11 cellular contexts compared by ENCODE assay signal in genomic region chr1:224774378-224774777, GRCh38.
DNase-seq lines count a peak whose midpoint lies in the region; ATAC-seq and TF ChIP-seq lines count a peak whose summit lies in the region.
"Had no signal": no experiment of that assay in that cellular context is flagged by ENCODE, and none has a peak within 500 bp of the region (broad histone marks: within the 10 kb centered on the region; RNA-seq: fewer than 3 reads in every experiment).

No MANE protein-coding gene starts in this region.

- H3K4me3 ChIP-seq in astrocyte of the cerebellum (ENCODE audit: low read depth, low read length) = no peak overlapping the region
- H3K4me3 ChIP-seq: BLaER1 had no signal

- TF ChIP-seq CTCF in astrocyte of the cerebellum (IDR thresholded peaks at IDR 0.05; ENCODE audit: low read depth, low read length, missing control alignments) (peak; percentile 16), type B pancreatic cell (conservative IDR thresholded peaks at IDR 0.05) (peak; percentile 30), CD14-positive monocyte (IDR thresholded peaks at IDR 0.05) (no peak)

- H3K36me3 Mint-ChIP-seq in activated CD8-positive, alpha-beta memory T cell treated with anti-CD3 and anti-CD28 coated beads, Interleukin-2, amount 10 ng/mL, durations not matched to agents 7 days and 5 days = no peaks in the 10 kb centered on the region
- H3K36me3 Mint-ChIP-seq in type B pancreatic cell (no peaks in the 10 kb centered on the region), CD14-positive monocyte (no peaks in the 10 kb centered on the region)

- H3K4me3 Mint-ChIP-seq in activated CD8-positive, alpha-beta memory T cell treated with anti-CD3 and anti-CD28 coated beads, Interleukin-2, amount 10 ng/mL, durations not matched to agents 7 days and 5 days = no peak overlapping the region
- no peak overlapping the region for H3K4me3 Mint-ChIP-seq in type B pancreatic cell
- H3K4me3 Mint-ChIP-seq in CD14-positive monocyte = no peak overlapping the region

- CTCF ChIA-PET in activated CD8-positive, alpha-beta memory T cell treated with anti-CD3 and anti-CD28 coated beads, Interleukin-2, amount 10 ng/mL, durations not matched to agents 7 days and 5 days (lab: Charles Lee) = no interaction called here

- no peak for DNase-seq in activated CD8-positive, alpha-beta memory T cell treated with anti-CD3 and anti-CD28 coated beads, Interleukin-2, amount 10 ng/mL, durations not matched to agents 7 days and 5 days
- DNase-seq in activated CD8-positive, alpha-beta memory T cell treated with anti-CD3 and anti-CD28 coated beads, Interleukin-2, amount 50 U/mL, for 48 hours = no peak
- DNase-seq in astrocyte of the cerebellum (ENCODE audit: low read depth) = no peak
- DNase-seq in type B pancreatic cell (ENCODE audit: extremely low spot score, unreplicated experiment) = no peak
- no peak for DNase-seq in globus pallidus (ENCODE audit: low spot score)
- no peak for DNase-seq in NCI-H2196 treated with DMSO at 0.1 percent for 48 hours (lab: John Stamatoyannopoulos, UW; ENCODE audit: unreplicated experiment)
- DNase-seq in CD14-positive monocyte (ENCODE audit: low spot score) = no peak
- DNase-seq: caudate nucleus, NCI-H1417 had no signal

- intact Hi-C loops in CD14-positive monocyte (cut with micrococcal nuclease) = no loop called here

- peak; percentile 39 for ATAC-seq in activated CD8-positive, alpha-beta memory T cell treated with anti-CD3 and anti-CD28 coated beads, Interleukin-2, amount 10 ng/mL, durations not matched to agents 7 days and 5 days
- ATAC-seq in HG02981 (IDR thresholded peaks at IDR 0.05; ENCODE audit: unreplicated experiment) = peak; percentile 81

- no peak overlapping the region for H3K27ac Mint-ChIP-seq in activated CD8-positive, alpha-beta memory T cell treated with anti-CD3 and anti-CD28 coated beads, Interleukin-2, amount 10 ng/mL, durations not matched to agents 7 days and 5 days
- H3K27ac Mint-ChIP-seq in type B pancreatic cell = no peak overlapping the region
- H3K27ac Mint-ChIP-seq in CD14-positive monocyte = no peak overlapping the region

- no peaks in the 10 kb centered on the region for H3K9me3 Mint-ChIP-seq in activated CD8-positive, alpha-beta memory T cell treated with anti-CD3 and anti-CD28 coated beads, Interleukin-2, amount 10 ng/mL, durations not matched to agents 7 days and 5 days (ENCODE audit: low read depth)
- H3K9me3 Mint-ChIP-seq in type B pancreatic cell (no peaks in the 10 kb centered on the region), CD14-positive monocyte (peaks cover 0 to 5% (median 0%) of the 10 kb centered on the region in 7 donors)

- no peaks in the 10 kb centered on the region for H3K4me1 Mint-ChIP-seq in activated CD8-positive, alpha-beta memory T cell treated with anti-CD3 and anti-CD28 coated beads, Interleukin-2, amount 10 ng/mL, durations not matched to agents 7 days and 5 days
- peaks cover 4% of the 10 kb centered on the region for H3K4me1 Mint-ChIP-seq in type B pancreatic cell (ENCODE audit: unreplicated experiment)
- H3K4me1 Mint-ChIP-seq in CD14-positive monocyte = no peaks in the 10 kb centered on the region

- peaks cover 12% of the 10 kb centered on the region for H3K27me3 Mint-ChIP-seq in activated CD8-positive, alpha-beta memory T cell treated with anti-CD3 and anti-CD28 coated beads, Interleukin-2, amount 10 ng/mL, durations not matched to agents 7 days and 5 days
- H3K27me3 Mint-ChIP-seq in type B pancreatic cell = peaks cover 5% of the 10 kb centered on the region
- H3K27me3 Mint-ChIP-seq in CD14-positive monocyte (ENCODE audit: low read depth in 3 of 3) = peaks cover 1 to 4% (median 3%) of the 10 kb centered on the region in 3 donors

- in situ Hi-C loops in astrocyte of the cerebellum (cut with HindIII; ENCODE audit: low sequenced_read_pairs) = no loop called here
